14 cellular contexts compared by ENCODE assay signal in the genomic region with DNA sequence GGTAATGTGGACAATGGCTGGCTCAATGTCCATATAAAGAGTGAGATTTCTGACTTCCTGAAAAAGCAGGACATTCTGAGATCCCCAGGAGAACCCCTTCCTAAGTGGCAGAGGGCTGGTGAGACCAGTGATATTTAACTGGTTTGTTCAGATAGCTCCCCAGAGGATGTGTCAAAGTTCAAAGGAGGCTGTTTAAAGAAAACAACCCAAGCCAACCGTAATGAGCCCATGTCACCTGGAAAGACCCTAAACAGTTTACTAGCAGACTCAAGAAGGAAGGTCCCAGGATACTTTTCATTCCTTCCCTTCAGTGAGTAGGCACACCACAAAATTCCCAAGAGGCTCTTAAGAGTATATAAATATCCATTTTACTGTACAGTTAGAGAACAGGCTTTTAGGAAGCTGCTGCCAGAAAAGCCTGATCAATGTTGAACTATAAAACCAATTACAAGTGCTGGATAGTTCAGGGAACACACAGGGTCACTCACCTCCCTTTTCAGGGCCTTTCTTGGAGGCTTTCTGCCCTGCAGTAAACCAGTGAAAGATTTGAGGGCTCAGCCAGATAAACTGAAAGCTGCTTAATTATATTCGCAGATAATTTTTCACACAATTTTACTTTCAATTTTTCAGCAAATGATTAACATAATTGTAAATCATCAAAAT.
DNase-seq lines count a peak whose midpoint lies in the region; ATAC-seq and TF ChIP-seq lines count a peak whose summit lies in the region.
"Had no signal": no experiment of that assay in that cellular context is flagged by ENCODE, and none has a peak within 500 bp of the region (broad histone marks: within the 10 kb centered on the region; RNA-seq: fewer than 3 reads in every experiment).

No MANE protein-coding gene starts in this region.

- H3K9me3 ChIP-seq in HEK293 (ENCODE audit: control insufficient read depth, insufficient read depth, low read depth, low read length) (no peaks in the 10 kb centered on the region), right lobe of liver (no peaks in the 10 kb centered on the region), vagina (no peaks in the 10 kb centered on the region)

- H3K4me1 Mint-ChIP-seq in stimulated activated naive B cell treated with anti-CD40 and anti-IgM and Interleukin-4, amounts not matched to agents 10 μg/mL and 1 μg/mL and 100 μg/mL, for 72 hours: peaks cover 0 to 6% of the 10 kb centered on the region in 2 donors

- H3K9me3 Mint-ChIP-seq in stimulated activated naive B cell treated with anti-CD40 and anti-IgM and Interleukin-4, amounts not matched to agents 10 μg/mL and 1 μg/mL and 100 μg/mL, for 72 hours: no peaks in the 10 kb centered on the region

- H3K36me3 Mint-ChIP-seq in stimulated activated naive B cell treated with anti-CD40 and anti-IgM and Interleukin-4, amounts not matched to agents 10 μg/mL and 1 μg/mL and 100 μg/mL, for 72 hours: no peaks in the 10 kb centered on the region

- ATAC-seq in right lobe of liver (peak; percentile 81 to 92 (median 86)), sciatic nerve (no peak)
- ATAC-seq in stimulated activated naive B cell treated with anti-CD40 and anti-IgM and Interleukin-4, amounts not matched to agents 10 μg/mL and 1 μg/mL and 100 μg/mL, for 72 hours (replicated peaks): peak; percentile 16 to 53
- ATAC-seq: Panc1, Right ventricle myocardium inferior had no signal

- H3K4me3 Mint-ChIP-seq in stimulated activated naive B cell treated with anti-CD40 and anti-IgM and Interleukin-4, amounts not matched to agents 10 μg/mL and 1 μg/mL and 100 μg/mL, for 72 hours: no peak overlapping the region

- no peak overlapping the region for H3K27ac Mint-ChIP-seq in stimulated activated naive B cell treated with anti-CD40 and anti-IgM and Interleukin-4, amounts not matched to agents 10 μg/mL and 1 μg/mL and 100 μg/mL, for 72 hours

- 23% methylated on average over 2 of the region's 2 CpGs for WGBS in right lobe of liver (ENCODE audit: insufficient coverage, low coverage, low lambda C conversion rate, missing lambda C conversion rate)

- H3K4me1 ChIP-seq in HEK293 (ENCODE audit: control insufficient read depth, insufficient read depth, low read length) (no peaks in the 10 kb centered on the region), right lobe of liver (peaks cover 0 to 33% (median 11%) of the 10 kb centered on the region in 4 donors), vagina (no peaks in the 10 kb centered on the region)

- intact Hi-C loops in right lobe of liver (cut with DNase I) (no loop called here), vagina (cut with DNase I) (no loop called here), sciatic nerve (cut with DNase I) (no loop called here)

- peak; percentile 17 for DNase-seq in NCI-H526 treated with DMSO at 0.1 percent for 48 hours (lab: John Stamatoyannopoulos, UW)
- DNase-seq in right lobe of liver: peak in 1 of 3 donors; percentile 46
- DNase-seq in stimulated activated naive B cell treated with anti-CD40 and anti-IgM and Interleukin-4, amounts not matched to agents 10 μg/mL and 1 μg/mL and 100 μg/mL, for 72 hours: no peak
- DNase-seq in stimulated activated CD4-positive, alpha-beta T cell treated with anti-CD3 and anti-CD28 coated beads, Interleukin-4, amount 100 ng/mL, for 4 hours: no peak
- DNase-seq in vagina (ENCODE audit: extremely low spot score in 2 of 2): no peak
- no peak for DNase-seq in sciatic nerve (ENCODE audit: low spot score)
- DNase-seq: EL, NCI-H1930, NCI-H226, NCI-H774 had no signal

- H3K27me3 ChIP-seq in right lobe of liver (no peaks in the 10 kb centered on the region), vagina (no peaks in the 10 kb centered on the region)

- TF ChIP-seq CTCF in HEK293 (tag by site-specific recombination; IDR thresholded peaks at IDR 0.05) (no peak), right lobe of liver (IDR thresholded peaks at IDR 0.05) (no peak), vagina (IDR thresholded peaks at IDR 0.05) (no peak)

- CTCF ChIA-PET in HEK293 (lab: Yijun Ruan, JAX): interaction anchor here (0.7 kb wide), 2 partner anchors 32 to 38 kb away, joined by 3 read pairs; no protein-coding TSS in a partner anchor

- H3K36me3 ChIP-seq in HEK293 (ENCODE audit: control insufficient read depth in 2 of 2, insufficient read depth in 1 of 2, low read length in 2 of 2) (no peaks in the 10 kb centered on the region), right lobe of liver (no peaks in the 10 kb centered on the region), vagina (no peaks in the 10 kb centered on the region)

- no peaks in the 10 kb centered on the region for H3K27me3 Mint-ChIP-seq in stimulated activated naive B cell treated with anti-CD40 and anti-IgM and Interleukin-4, amounts not matched to agents 10 μg/mL and 1 μg/mL and 100 μg/mL, for 72 hours

- no peak for TF ChIP-seq POLR2A in right lobe of liver (IDR thresholded peaks at IDR 0.05)
- no peak for TF ChIP-seq POLR2A in vagina (IDR thresholded peaks at IDR 0.05)

- no peak overlapping the region for H3K27ac ChIP-seq in HEK293 (ENCODE audit: extremely low read depth, low read depth, low read length)
- peak overlapping the region in 2 of 3 donors; percentile 31 to 71 for H3K27ac ChIP-seq in right lobe of liver
- H3K27ac ChIP-seq in vagina: no peak overlapping the region
- H3K27ac ChIP-seq: SK-N-MC had no signal

- POLR2A ChIA-PET in HEK293 (lab: Yijun Ruan, JAX): no interaction called here

- H3K4me3 ChIP-seq in HEK293 (ENCODE audit: low read depth, low read length): no peak overlapping the region
- no peak overlapping the region for H3K4me3 ChIP-seq in right lobe of liver
- H3K4me3 ChIP-seq in vagina: no peak overlapping the region
- H3K4me3 ChIP-seq: SK-N-MC had no signal

TF ChIP-seq in HEK293, 187 proteins besides CTCF, POLR2A, EP300 and RAD21:
- TF ChIP-seq TCF7L2 (IDR thresholded peaks at IDR 0.05; ENCODE audit: borderline replicate concordance, low read depth, low read length): no peak
- no peak for TF ChIP-seq ZNF76 (tag by site-specific recombination; IDR thresholded peaks at IDR 0.05; ENCODE audit: borderline replicate concordance, low read depth)
- no peak for TF ChIP-seq ZBTB1 (tag by site-specific recombination; IDR thresholded peaks at IDR 0.05)
- TF ChIP-seq ZNF292 (tag by site-specific recombination; IDR thresholded peaks at IDR 0.05; ENCODE audit: borderline replicate concordance, low read depth): no peak
- TF ChIP-seq TRIM28 (IDR thresholded peaks at IDR 0.05; ENCODE audit: borderline replicate concordance, low read length): 0 out of 2 replicates have a peak, but pooled peaks have one; percentile 27

Comparison
In these comparisons a context has a peak if more than half of its experiments do, and no peak if none do; other contexts are left out.
1. H3K27ac ChIP-seq: peak in right lobe of liver (2 of 3); none in HEK293 (single experiment) and vagina (single experiment).